Comparison of ENCODE assay signal across 1 cellular context in the genomic region with DNA sequence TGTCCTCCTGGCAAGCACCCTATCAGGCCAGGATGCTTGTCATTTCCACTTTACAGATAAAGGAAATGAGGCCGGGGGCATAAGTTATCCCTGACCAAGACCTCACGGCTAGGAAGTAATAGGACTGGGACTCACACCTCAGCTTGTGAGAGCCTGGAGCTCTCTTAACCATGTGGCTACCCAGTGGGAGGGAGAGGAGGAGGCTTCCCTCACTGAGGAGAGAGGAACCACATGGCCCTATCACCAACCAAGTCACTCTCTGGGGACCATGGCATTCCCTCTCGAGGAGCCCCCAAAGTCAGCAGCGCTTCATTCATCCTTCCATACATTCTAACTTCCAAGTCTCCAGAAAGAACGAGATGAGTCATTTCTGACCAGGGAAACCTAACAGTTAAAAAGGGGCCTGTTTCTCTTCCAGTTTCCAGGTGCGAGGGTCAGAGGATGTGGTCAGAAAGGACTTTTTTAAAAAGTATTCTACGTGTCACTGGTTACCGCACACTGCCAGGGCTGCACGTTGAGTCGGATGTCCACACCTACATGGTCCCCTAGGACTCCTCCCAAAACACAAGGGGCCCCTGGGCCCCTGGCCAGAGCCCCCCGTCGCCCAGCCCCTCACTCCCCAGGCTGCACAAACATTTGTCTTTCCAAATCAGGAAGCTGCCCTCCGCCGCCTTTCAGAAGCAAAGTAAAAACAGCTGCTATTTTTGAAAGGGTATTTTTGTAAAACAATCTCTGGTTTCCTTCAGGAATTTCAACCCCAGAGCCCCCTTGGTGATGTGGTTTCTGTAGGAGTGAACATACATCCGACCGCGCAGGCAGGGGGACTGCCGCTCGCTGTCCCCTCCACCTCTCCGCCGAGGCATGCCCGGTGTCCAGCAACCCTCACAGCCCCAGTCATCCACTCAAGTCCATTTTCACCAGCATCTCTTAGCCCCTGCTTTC.
TF ChIP-seq lines count a peak whose summit lies in the region.

No MANE protein-coding gene starts in this region.

TF ChIP-seq in SK-N-SH, 30 proteins besides CTCF, POLR2A, EP300 and RAD21 (continued from another document):
- TF ChIP-seq, protein P1, sequence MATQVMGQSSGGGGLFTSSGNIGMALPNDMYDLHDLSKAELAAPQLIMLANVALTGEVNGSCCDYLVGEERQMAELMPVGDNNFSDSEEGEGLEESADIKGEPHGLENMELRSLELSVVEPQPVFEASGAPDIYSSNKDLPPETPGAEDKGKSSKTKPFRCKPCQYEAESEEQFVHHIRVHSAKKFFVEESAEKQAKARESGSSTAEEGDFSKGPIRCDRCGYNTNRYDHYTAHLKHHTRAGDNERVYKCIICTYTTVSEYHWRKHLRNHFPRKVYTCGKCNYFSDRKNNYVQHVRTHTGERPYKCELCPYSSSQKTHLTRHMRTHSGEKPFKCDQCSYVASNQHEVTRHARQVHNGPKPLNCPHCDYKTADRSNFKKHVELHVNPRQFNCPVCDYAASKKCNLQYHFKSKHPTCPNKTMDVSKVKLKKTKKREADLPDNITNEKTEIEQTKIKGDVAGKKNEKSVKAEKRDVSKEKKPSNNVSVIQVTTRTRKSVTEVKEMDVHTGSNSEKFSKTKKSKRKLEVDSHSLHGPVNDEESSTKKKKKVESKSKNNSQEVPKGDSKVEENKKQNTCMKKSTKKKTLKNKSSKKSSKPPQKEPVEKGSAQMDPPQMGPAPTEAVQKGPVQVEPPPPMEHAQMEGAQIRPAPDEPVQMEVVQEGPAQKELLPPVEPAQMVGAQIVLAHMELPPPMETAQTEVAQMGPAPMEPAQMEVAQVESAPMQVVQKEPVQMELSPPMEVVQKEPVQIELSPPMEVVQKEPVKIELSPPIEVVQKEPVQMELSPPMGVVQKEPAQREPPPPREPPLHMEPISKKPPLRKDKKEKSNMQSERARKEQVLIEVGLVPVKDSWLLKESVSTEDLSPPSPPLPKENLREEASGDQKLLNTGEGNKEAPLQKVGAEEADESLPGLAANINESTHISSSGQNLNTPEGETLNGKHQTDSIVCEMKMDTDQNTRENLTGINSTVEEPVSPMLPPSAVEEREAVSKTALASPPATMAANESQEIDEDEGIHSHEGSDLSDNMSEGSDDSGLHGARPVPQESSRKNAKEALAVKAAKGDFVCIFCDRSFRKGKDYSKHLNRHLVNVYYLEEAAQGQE (IDR thresholded peaks at IDR 0.05; ENCODE audit: low read depth, low read length), result no peak
- no peak for TF ChIP-seq MXI1 (IDR thresholded peaks at IDR 0.05; ENCODE audit: low read depth, low read length)
- TF ChIP-seq, protein P2, sequence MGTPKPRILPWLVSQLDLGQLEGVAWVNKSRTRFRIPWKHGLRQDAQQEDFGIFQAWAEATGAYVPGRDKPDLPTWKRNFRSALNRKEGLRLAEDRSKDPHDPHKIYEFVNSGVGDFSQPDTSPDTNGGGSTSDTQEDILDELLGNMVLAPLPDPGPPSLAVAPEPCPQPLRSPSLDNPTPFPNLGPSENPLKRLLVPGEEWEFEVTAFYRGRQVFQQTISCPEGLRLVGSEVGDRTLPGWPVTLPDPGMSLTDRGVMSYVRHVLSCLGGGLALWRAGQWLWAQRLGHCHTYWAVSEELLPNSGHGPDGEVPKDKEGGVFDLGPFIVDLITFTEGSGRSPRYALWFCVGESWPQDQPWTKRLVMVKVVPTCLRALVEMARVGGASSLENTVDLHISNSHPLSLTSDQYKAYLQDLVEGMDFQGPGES (IDR thresholded peaks at IDR 0.05; ENCODE audit: low read depth, low read length), result no peak
- TF ChIP-seq GATA2 (CRISPR knock-in tag; IDR thresholded peaks at IDR 0.05), result peak; percentile 62
